ENCODE assay signal across 11 cellular contexts in the genomic region with DNA sequence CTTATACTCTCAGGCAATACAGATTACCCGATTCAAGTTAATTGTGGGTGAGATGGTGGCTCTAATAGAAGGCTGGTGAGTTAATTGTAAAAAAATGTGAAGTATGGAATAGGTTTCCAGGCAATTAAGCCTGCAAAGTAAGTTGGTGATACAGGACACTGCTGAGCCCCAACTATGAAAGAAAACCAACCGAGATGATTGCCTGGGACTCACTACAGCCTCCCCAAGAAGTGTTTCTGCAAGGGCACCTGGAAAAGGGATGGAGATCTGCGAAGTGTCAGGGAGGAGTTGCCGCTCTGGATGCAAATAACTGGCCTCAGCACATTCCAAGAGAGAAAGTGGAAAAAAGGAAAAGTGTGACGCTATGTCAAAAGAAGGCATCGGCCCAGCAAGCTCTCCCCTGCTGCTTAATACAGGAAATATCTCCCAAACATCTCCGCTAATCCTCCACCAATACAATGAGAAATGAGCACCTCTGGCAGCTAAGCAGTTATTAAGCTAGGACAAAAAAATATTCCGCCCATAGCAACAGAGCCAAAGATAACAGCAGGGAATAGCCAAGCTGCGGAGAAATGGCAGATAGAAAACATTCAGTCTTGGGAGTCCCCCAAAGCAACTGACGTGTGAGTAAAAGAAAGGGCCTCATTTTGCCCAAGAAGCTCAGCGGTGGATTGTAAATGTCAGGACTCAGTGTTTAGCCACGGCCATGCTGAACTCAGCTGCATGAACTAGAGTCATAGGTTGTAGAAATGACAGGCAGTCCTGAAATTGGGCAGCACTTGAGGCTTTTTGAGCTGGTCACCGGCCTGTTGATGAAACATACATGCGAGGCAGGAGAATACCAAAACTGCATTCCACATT.
DNase-seq lines count a peak whose midpoint lies in the region; ATAC-seq and TF ChIP-seq lines count a peak whose summit lies in the region.
"Had no signal": no experiment of that assay in that cellular context is flagged by ENCODE, and none has a peak within 500 bp of the region (broad histone marks: within the 10 kb centered on the region; RNA-seq: fewer than 3 reads in every experiment).

No MANE protein-coding gene starts in this region.

- no peaks in the 10 kb centered on the region for H3K9me3 ChIP-seq in fibroblast of lung (ENCODE audit: control insufficient read depth, insufficient read depth, low read depth, low read length)
- no peaks in the 10 kb centered on the region for H3K9me3 ChIP-seq in WERI-Rb-1 (ENCODE audit: severe bottlenecking)

- H3K4me2 ChIP-seq in fibroblast of lung (ENCODE audit: extremely low read depth, insufficient read depth, low read length) = peak overlapping the region; percentile 28

- no peaks in the 10 kb centered on the region for H3K79me2 ChIP-seq in fibroblast of lung (ENCODE audit: control insufficient read depth, insufficient read depth, low read length)

- TF ChIP-seq CTCF in fibroblast of lung (conservative IDR thresholded peaks at IDR 0.05 in 1 of 2, IDR thresholded peaks at IDR 0.05 in 1 of 2; ENCODE audit: low read depth in 1 of 2, low read length in 2 of 2) (no peak), WERI-Rb-1 (IDR thresholded peaks at IDR 0.05; ENCODE audit: low read depth, low read length) (no peak)

- H3K9ac ChIP-seq in fibroblast of lung (ENCODE audit: insufficient read depth, low read length) = no peak overlapping the region

- H3K27me3 ChIP-seq in fibroblast of lung (ENCODE audit: control insufficient read depth, insufficient read depth, low read length) (no peaks in the 10 kb centered on the region), WERI-Rb-1 (ENCODE audit: insufficient read depth, low read depth, severe bottlenecking) (no peaks in the 10 kb centered on the region)

- no peak overlapping the region for H2AFZ ChIP-seq in fibroblast of lung (ENCODE audit: low read length)

- H4K20me1 ChIP-seq in fibroblast of lung (ENCODE audit: control insufficient read depth, extremely low read depth, insufficient read depth, low read length) = no peaks in the 10 kb centered on the region

- peak overlapping the region; percentile 60 for H3K27ac ChIP-seq in fibroblast of lung (ENCODE audit: insufficient read depth, low read length)
- no peak overlapping the region for H3K27ac ChIP-seq in WERI-Rb-1

- DNase-seq in A172 (ENCODE audit: low spot score) (peak; percentile 45), RPMI7951 (ENCODE audit: low read depth) (peak; percentile 54), fibroblast of lung (ENCODE audit: low read depth in 2 of 2) (peak; percentile 64 to 86), myocyte (ENCODE audit: low read depth) (peak; percentile 31), T1000 (lab: John Stamatoyannopoulos, UW) (no peak), WERI-Rb-1 (no peak)
- DNase-seq: activated CD4-positive, alpha-beta T cell treated with anti-CD3 and anti-CD28 coated beads for 36 hours; activated naive CD8-positive, alpha-beta T cell treated with anti-CD3 and anti-CD28 coated beads, Interleukin-2, amount 50 U/mL, for 24 hours; hippocampal formation had no signal

- H3K36me3 ChIP-seq in fibroblast of lung (ENCODE audit: control insufficient read depth, insufficient read depth, low read length) (no peaks in the 10 kb centered on the region), WERI-Rb-1 (no peaks in the 10 kb centered on the region)

- H3K4me1 ChIP-seq in fibroblast of lung (ENCODE audit: control insufficient read depth, extremely low read depth, insufficient read depth, low read length) = peaks cover 20% of the 10 kb centered on the region

- H3K4me3 ChIP-seq in fibroblast of lung (replicated peaks in 1 of 4; ENCODE audit: control extremely low read depth in 1 of 4, insufficient read depth in 1 of 4, low read depth in 3 of 4, low read length in 4 of 4) = no peak overlapping the region
- no peak overlapping the region for H3K4me3 ChIP-seq in WERI-Rb-1 (ENCODE audit: low read depth, low read length)

- ATAC-seq in GM19324 (IDR thresholded peaks at IDR 0.05; ENCODE audit: low FRiP score, unreplicated experiment) (no peak), HG03354 (IDR thresholded peaks at IDR 0.05; ENCODE audit: poor library complexity, severe bottlenecking, unreplicated experiment) (no peak)
- ATAC-seq: activated CD4-positive, alpha-beta T cell treated with anti-CD3 and anti-CD28 coated beads for 36 hours; activated naive CD8-positive, alpha-beta T cell treated with anti-CD3 and anti-CD28 coated beads, Interleukin-2, amount 50 U/mL, for 24 hours had no signal

Comparison
In these comparisons a context has a peak if more than half of its experiments do, and no peak if none do; other contexts are left out.
1. DNase-seq: peak in A172 (single experiment), RPMI7951 (single experiment), fibroblast of lung (2 of 2) and myocyte (single experiment); none in T1000 (single experiment) and WERI-Rb-1 (single experiment).